Comparison of ENCODE assay signal across 9 cellular contexts in the genomic region with DNA sequence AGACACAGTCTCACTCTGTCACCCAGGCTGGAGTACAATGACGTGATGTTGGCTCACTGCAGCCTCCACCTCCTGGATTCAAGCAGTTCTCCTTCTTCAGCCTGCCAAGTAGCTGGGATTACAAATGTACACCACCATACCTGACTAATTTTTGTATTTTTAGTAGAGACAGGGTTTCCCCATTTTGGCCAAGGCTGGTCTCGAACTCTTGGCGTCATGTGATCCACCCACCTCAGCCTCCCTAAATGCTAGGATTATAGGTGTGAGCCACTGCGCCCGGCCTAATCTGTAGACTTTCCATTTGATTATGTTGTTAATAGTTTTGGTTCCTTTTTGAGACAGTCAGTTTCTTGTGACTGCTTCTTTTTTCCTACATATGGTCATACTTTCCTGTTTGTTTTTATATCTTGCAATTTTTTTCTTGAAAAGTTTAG. TPM values are rescaled to one million over a fixed set of nuclear protein-coding genes. Genes with fewer than 3 reads are reported as not detected.
DNase-seq lines count a peak whose midpoint lies in the region; ATAC-seq and TF ChIP-seq lines count a peak whose summit lies in the region.
"Had no signal": no experiment of that assay in that cellular context is flagged by ENCODE, and none has a peak within 500 bp of the region (broad histone marks: within the 10 kb centered on the region; RNA-seq: fewer than 3 reads in every experiment).

No MANE protein-coding gene starts in this region.

- H3K4me3 ChIP-seq in A673 (ENCODE audit: low read depth, low read length, poor library complexity, severe bottlenecking), result no peak overlapping the region

- H3K4me1 Mint-ChIP-seq in activated T-cell treated with anti-CD3 and anti-CD28 coated beads, Interleukin-2, amount 50 U/mL, for 24 hours (ENCODE audit: low read depth), result peaks cover 36% of the 10 kb centered on the region

- TF ChIP-seq CTCF in A673 (conservative IDR thresholded peaks at IDR 0.05; ENCODE audit: low read depth, low read length), result no peak

- ATAC-seq in GM18909 (IDR thresholded peaks at IDR 0.05; ENCODE audit: poor library complexity, unreplicated experiment) (peak; percentile 65), HG02852 (IDR thresholded peaks at IDR 0.05; ENCODE audit: unreplicated experiment) (peak; percentile 87), GM19395 (IDR thresholded peaks at IDR 0.05; ENCODE audit: unreplicated experiment) (no peak), GM18907 (IDR thresholded peaks at IDR 0.05; ENCODE audit: unreplicated experiment) (no peak), SK-N-SH treated with all-trans-retinoic acid at 6 μM for 48 hours (no peak)

- no peaks in the 10 kb centered on the region for H3K27me3 Mint-ChIP-seq in activated T-cell treated with anti-CD3 and anti-CD28 coated beads, Interleukin-2, amount 50 U/mL, for 24 hours

- no peaks in the 10 kb centered on the region for H3K9me3 ChIP-seq in A673 (ENCODE audit: low read depth, low read length, poor library complexity, severe bottlenecking)

- intact Hi-C loops in A673 (cut with micrococcal nuclease; ENCODE audit: unreplicated experiment), result no loop called here

- CTCF ChIA-PET in A673 (lab: Charles Lee), result interaction anchor here (0.6 kb wide), 1 partner anchor 1225 kb away, joined by 3 read pairs; no protein-coding TSS in a partner anchor

- POLR2A ChIA-PET in A673 (lab: Charles Lee; ENCODE audit: low non-redundant PET), result interaction anchor here (0.7 kb wide), 1 partner anchor 115 kb away, joined by 7 read pairs; no protein-coding TSS in a partner anchor

- peaks cover 77% of the 10 kb centered on the region for H3K36me3 Mint-ChIP-seq in activated T-cell treated with anti-CD3 and anti-CD28 coated beads, Interleukin-2, amount 50 U/mL, for 24 hours (ENCODE audit: low read depth)

- peaks cover 16% of the 10 kb centered on the region for H3K36me3 ChIP-seq in A673 (ENCODE audit: insufficient read depth, low read length, poor library complexity, severe bottlenecking)

- no peaks in the 10 kb centered on the region for H3K9me3 Mint-ChIP-seq in activated T-cell treated with anti-CD3 and anti-CD28 coated beads, Interleukin-2, amount 50 U/mL, for 24 hours

- no TSS peak for BruUV-seq in A673 (replicated peaks; lab: Mats Ljungman, UMichigan)

- H3K4me3 Mint-ChIP-seq in activated T-cell treated with anti-CD3 and anti-CD28 coated beads, Interleukin-2, amount 50 U/mL, for 24 hours, result peak overlapping the region; percentile 43

- peak; percentile 61 for DNase-seq in activated T-cell treated with anti-CD3 and anti-CD28 coated beads, Interleukin-2, amount 50 U/mL, for 24 hours
- DNase-seq in stimulated activated CD4-positive, alpha-beta T cell treated with anti-CD3 and anti-CD28 coated beads, Interleukin-4, amount 100 ng/mL, for 48 hours (ENCODE audit: low read depth in 2 of 2), result peak; percentile 44 to 57
- no peak for DNase-seq in A673 (ENCODE audit: low spot score)
- DNase-seq: RPMI8226 had no signal

- H3K27ac ChIP-seq in A673 (ENCODE audit: low read depth, low read length, poor library complexity, severe bottlenecking), result no peak overlapping the region

- peak overlapping the region; percentile 89 for H3K27ac Mint-ChIP-seq in activated T-cell treated with anti-CD3 and anti-CD28 coated beads, Interleukin-2, amount 50 U/mL, for 24 hours

- H3K27me3 ChIP-seq in A673 (replicated peaks; ENCODE audit: insufficient read depth, low read depth, low read length, poor library complexity), result no peaks in the 10 kb centered on the region

- H3K4me1 ChIP-seq in A673 (ENCODE audit: insufficient read depth, low read length, poor library complexity, severe bottlenecking), result peaks cover 5% of the 10 kb centered on the region

TF ChIP-seq in SK-N-SH treated with all-trans-retinoic acid at 6 μM for 48 hours, 23 proteins besides CTCF, POLR2A, EP300 and RAD21:
- TF ChIP-seq SNAI2 (CRISPR knock-in tag; IDR thresholded peaks at IDR 0.05) (no peak), ZNF70 (CRISPR knock-in tag; IDR thresholded peaks at IDR 0.05) (no peak), ESRRG (CRISPR knock-in tag; IDR thresholded peaks at IDR 0.05) (no peak), CSDC2 (CRISPR knock-in tag; IDR thresholded peaks at IDR 0.05) (no peak), ZNF565 (CRISPR knock-in tag; conservative IDR thresholded peaks at IDR 0.05; ENCODE audit: low read depth) (no peak), ISL1 (CRISPR knock-in tag; IDR thresholded peaks at IDR 0.05) (no peak), GLIS3 (CRISPR knock-in tag; IDR thresholded peaks at IDR 0.05) (no peak), OSR1 (CRISPR knock-in tag; IDR thresholded peaks at IDR 0.05) (no peak), ZFP30 (CRISPR knock-in tag; IDR thresholded peaks at IDR 0.05) (no peak)
- TF ChIP-seq, protein P1, sequence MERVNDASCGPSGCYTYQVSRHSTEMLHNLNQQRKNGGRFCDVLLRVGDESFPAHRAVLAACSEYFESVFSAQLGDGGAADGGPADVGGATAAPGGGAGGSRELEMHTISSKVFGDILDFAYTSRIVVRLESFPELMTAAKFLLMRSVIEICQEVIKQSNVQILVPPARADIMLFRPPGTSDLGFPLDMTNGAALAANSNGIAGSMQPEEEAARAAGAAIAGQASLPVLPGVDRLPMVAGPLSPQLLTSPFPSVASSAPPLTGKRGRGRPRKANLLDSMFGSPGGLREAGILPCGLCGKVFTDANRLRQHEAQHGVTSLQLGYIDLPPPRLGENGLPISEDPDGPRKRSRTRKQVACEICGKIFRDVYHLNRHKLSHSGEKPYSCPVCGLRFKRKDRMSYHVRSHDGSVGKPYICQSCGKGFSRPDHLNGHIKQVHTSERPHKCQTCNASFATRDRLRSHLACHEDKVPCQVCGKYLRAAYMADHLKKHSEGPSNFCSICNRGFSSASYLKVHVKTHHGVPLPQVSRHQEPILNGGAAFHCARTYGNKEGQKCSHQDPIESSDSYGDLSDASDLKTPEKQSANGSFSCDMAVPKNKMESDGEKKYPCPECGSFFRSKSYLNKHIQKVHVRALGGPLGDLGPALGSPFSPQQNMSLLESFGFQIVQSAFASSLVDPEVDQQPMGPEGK (CRISPR knock-in tag; IDR thresholded peaks at IDR 0.05; ENCODE audit: borderline replicate concordance), result no peak
- TF ChIP-seq, protein P2, sequence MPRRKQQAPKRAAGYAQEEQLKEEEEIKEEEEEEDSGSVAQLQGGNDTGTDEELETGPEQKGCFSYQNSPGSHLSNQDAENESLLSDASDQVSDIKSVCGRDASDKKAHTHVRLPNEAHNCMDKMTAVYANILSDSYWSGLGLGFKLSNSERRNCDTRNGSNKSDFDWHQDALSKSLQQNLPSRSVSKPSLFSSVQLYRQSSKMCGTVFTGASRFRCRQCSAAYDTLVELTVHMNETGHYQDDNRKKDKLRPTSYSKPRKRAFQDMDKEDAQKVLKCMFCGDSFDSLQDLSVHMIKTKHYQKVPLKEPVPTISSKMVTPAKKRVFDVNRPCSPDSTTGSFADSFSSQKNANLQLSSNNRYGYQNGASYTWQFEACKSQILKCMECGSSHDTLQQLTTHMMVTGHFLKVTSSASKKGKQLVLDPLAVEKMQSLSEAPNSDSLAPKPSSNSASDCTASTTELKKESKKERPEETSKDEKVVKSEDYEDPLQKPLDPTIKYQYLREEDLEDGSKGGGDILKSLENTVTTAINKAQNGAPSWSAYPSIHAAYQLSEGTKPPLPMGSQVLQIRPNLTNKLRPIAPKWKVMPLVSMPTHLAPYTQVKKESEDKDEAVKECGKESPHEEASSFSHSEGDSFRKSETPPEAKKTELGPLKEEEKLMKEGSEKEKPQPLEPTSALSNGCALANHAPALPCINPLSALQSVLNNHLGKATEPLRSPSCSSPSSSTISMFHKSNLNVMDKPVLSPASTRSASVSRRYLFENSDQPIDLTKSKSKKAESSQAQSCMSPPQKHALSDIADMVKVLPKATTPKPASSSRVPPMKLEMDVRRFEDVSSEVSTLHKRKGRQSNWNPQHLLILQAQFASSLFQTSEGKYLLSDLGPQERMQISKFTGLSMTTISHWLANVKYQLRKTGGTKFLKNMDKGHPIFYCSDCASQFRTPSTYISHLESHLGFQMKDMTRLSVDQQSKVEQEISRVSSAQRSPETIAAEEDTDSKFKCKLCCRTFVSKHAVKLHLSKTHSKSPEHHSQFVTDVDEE (CRISPR knock-in tag; IDR thresholded peaks at IDR 0.05), result no peak

RNA-seq across cellular contexts. Expression of a gene that starts 31.0 kb away (rescaled TPM):
- total RNA-seq in A673 (2021), result 135 and 139 TPM in 2 replicates

RNA-seq across cellular contexts. Expression of a gene that starts 31.3 kb away (rescaled TPM):
- total RNA-seq in A673 (2021), result 28.6 and 30.3 TPM in 2 replicates

Comparison
In these comparisons a context has a peak if more than half of its experiments do, and no peak if none do; other contexts are left out.
1. ATAC-seq: peak in GM18909 (single experiment) and HG02852 (single experiment); none in GM19395 (single experiment), GM18907 (single experiment) and SK-N-SH treated with all-trans-retinoic acid at 6 μM for 48 hours (single experiment).